Comparison of ENCODE assay signal across 16 cellular contexts in genomic region chr3:12944849-12945248, GRCh38.
DNase-seq lines count a peak whose midpoint lies in the region; ATAC-seq, FAIRE-seq and TF ChIP-seq lines count a peak whose summit lies in the region.
"Had no signal": no experiment of that assay in that cellular context is flagged by ENCODE, and none has a peak within 500 bp of the region (broad histone marks: within the 10 kb centered on the region; RNA-seq: fewer than 3 reads in every experiment).

No MANE protein-coding gene starts in this region.

- CTCF ChIA-PET in HepG2 (lab: Yijun Ruan, JAX; ENCODE audit: low intra/inter-chr PET ratio, low total read pairs): no interaction called here
- CTCF ChIA-PET in CD8-positive, alpha-beta T cell (lab: Charles Lee): interaction anchor here (1.0 kb wide), 1 partner anchor 34 kb away, joined by 3 read pairs; no protein-coding TSS in a partner anchor

- intact Hi-C loops in HepG2 (cut with micrococcal nuclease; ENCODE audit: unreplicated experiment): loop anchor here (5.0 kb wide), 1 partner anchor 37 kb away; no protein-coding TSS in a partner anchor
- intact Hi-C loops in right lobe of liver (cut with DNase I): no loop called here
- intact Hi-C loops in CD8-positive, alpha-beta T cell (cut with DNase I, micrococcal nuclease): no loop called here
- intact Hi-C loops in esophagus squamous epithelium (cut with DNase I): no loop called here

- peaks cover 22% of the 10 kb centered on the region for H3K4me1 ChIP-seq in HepG2 (ENCODE audit: insufficient read depth, low read length)
- peaks cover 0 to 21% (median 5%) of the 10 kb centered on the region in 4 donors for H3K4me1 ChIP-seq in right lobe of liver
- H3K4me1 ChIP-seq in CD8-positive, alpha-beta T cell (ENCODE audit: insufficient read depth, low read length): peaks cover 27% of the 10 kb centered on the region
- peaks cover 40 to 81% (median 62%) of the 10 kb centered on the region in 3 donors for H3K4me1 ChIP-seq in esophagus squamous epithelium

- in situ Hi-C loops in HepG2 (cut with HindIII; ENCODE audit: extremely low pct_ligation_motif_present, low pct_unique_long_range_greater_than_20kb): no loop called here

- no peak overlapping the region for H3K4me3 ChIP-seq in HepG2 (replicated peaks in 1 of 3; ENCODE audit: insufficient read depth in 1 of 3, low read depth in 2 of 3, low read length in 3 of 3)
- H3K4me3 ChIP-seq in right lobe of liver: no peak overlapping the region
- H3K4me3 ChIP-seq in CD8-positive, alpha-beta T cell (ENCODE audit: low read depth, low read length): no peak overlapping the region
- no peak overlapping the region for H3K4me3 ChIP-seq in esophagus squamous epithelium
- H3K4me3 ChIP-seq: gastrocnemius medialis, suprapubic skin had no signal

- H3K27ac ChIP-seq in HepG2 (ENCODE audit: extremely low read length, insufficient read depth, low read length) (no peak overlapping the region), right lobe of liver (no peak overlapping the region), esophagus squamous epithelium (no peak overlapping the region)
- no peak overlapping the region for H3K27ac ChIP-seq in CD8-positive, alpha-beta T cell (ENCODE audit: low read depth, low read length)
- H3K27ac ChIP-seq: gastrocnemius medialis, suprapubic skin had no signal

- H3K9ac ChIP-seq in HepG2 (ENCODE audit: insufficient read depth, low read depth, low read length): no peak overlapping the region

- no peak overlapping the region for H2AFZ ChIP-seq in HepG2 (ENCODE audit: low read length)

- TF ChIP-seq EP300 in HepG2 (IDR thresholded peaks at IDR 0.05; ENCODE audit: low read depth in 2 of 2, low read length in 2 of 2) (no peak), HepG2 (CRISPR knock-in tag; IDR thresholded peaks at IDR 0.05; ENCODE audit: borderline replicate concordance) (no peak)

- POLR2A ChIA-PET in HepG2 (lab: Yijun Ruan, JAX): no interaction called here
- POLR2A ChIA-PET in CD8-positive, alpha-beta T cell (lab: Charles Lee): no interaction called here

- no peaks in the 10 kb centered on the region for H3K27me3 ChIP-seq in HepG2 (ENCODE audit: control insufficient read depth in 1 of 2, insufficient read depth in 2 of 2, low read length in 2 of 2)
- H3K27me3 ChIP-seq in right lobe of liver: no peaks in the 10 kb centered on the region
- no peaks in the 10 kb centered on the region for H3K27me3 ChIP-seq in CD8-positive, alpha-beta T cell (ENCODE audit: insufficient read depth, low read length)
- no peaks in the 10 kb centered on the region for H3K27me3 ChIP-seq in esophagus squamous epithelium
- H3K27me3 ChIP-seq: gastrocnemius medialis, suprapubic skin had no signal

- H3K36me3 ChIP-seq in HepG2 (replicated peaks in 1 of 2; ENCODE audit: control insufficient read depth in 1 of 2, insufficient read depth in 2 of 2, low read length in 2 of 2) (peaks cover 21 to 38% of the 10 kb centered on the region in 2 experiments), right lobe of liver (peaks cover 0 to 20% (median 9%) of the 10 kb centered on the region in 4 donors), esophagus squamous epithelium (peaks cover 0 to 23% (median 6%) of the 10 kb centered on the region in 3 donors)
- peaks cover 24% of the 10 kb centered on the region for H3K36me3 ChIP-seq in CD8-positive, alpha-beta T cell (ENCODE audit: insufficient read depth, low read length)

- H3K27ac Mint-ChIP-seq in effector memory CD8-positive, alpha-beta T cell: peak overlapping the region; percentile 58 to 86
- no peak overlapping the region for H3K27ac Mint-ChIP-seq in CD8-positive, alpha-beta T cell
- H3K27ac Mint-ChIP-seq: activated CD4-positive, alpha-beta T cell treated with anti-CD3 and anti-CD28 coated beads for 36 hours; natural killer cell treated with Interleukin-12 subunit alpha and Interleukin-12 subunit beta and Interleukin-15 and Interleukin-18, amount 100 ng/mL, for 72 hours had no signal

- ATAC-seq in HepG2 (no peak), right lobe of liver (no peak)
- ATAC-seq in effector memory CD8-positive, alpha-beta T cell (replicated peaks): no peak
- no peak for ATAC-seq in CD8-positive, alpha-beta T cell
- ATAC-seq: activated CD4-positive, alpha-beta T cell treated with anti-CD3 and anti-CD28 coated beads for 36 hours; gastrocnemius medialis; natural killer cell treated with Interleukin-12 subunit alpha and Interleukin-12 subunit beta and Interleukin-15 and Interleukin-18, amount 100 ng/mL, for 72 hours had no signal

- no peak for DNase-seq in HepG2 (ENCODE audit: low spot score)
- no peak for DNase-seq in right lobe of liver
- DNase-seq in effector memory CD8-positive, alpha-beta T cell: no peak
- DNase-seq in midbrain (lab: John Stamatoyannopoulos, UW): peak; percentile 86
- no peak for DNase-seq in HuH-7 (ENCODE audit: low spot score)
- DNase-seq in CD8-positive, alpha-beta T cell: no peak
- DNase-seq in DMS53 treated with DMSO at 0.1 percent for 48 hours (lab: John Stamatoyannopoulos, UW; ENCODE audit: unreplicated experiment): no peak
- DNase-seq in esophagus squamous epithelium (lab: John Stamatoyannopoulos, UW): no peak
- DNase-seq: ACHN; activated CD4-positive, alpha-beta T cell treated with anti-CD3 and anti-CD28 coated beads for 36 hours; gastrocnemius medialis; NCI-H187; NCI-H69; T-helper 2 cell had no signal

- H3K9me3 ChIP-seq in HepG2 (ENCODE audit: low read length): no peaks in the 10 kb centered on the region
- H3K9me3 ChIP-seq in right lobe of liver: no peaks in the 10 kb centered on the region
- no peaks in the 10 kb centered on the region for H3K9me3 ChIP-seq in CD8-positive, alpha-beta T cell (ENCODE audit: low read length)
- H3K9me3 ChIP-seq in esophagus squamous epithelium: no peaks in the 10 kb centered on the region
- H3K9me3 ChIP-seq: gastrocnemius medialis, suprapubic skin had no signal

- peaks cover 34% of the 10 kb centered on the region for H3K79me2 ChIP-seq in HepG2 (ENCODE audit: insufficient read depth, low read length)

- H3K27me3 Mint-ChIP-seq in effector memory CD8-positive, alpha-beta T cell: no peaks in the 10 kb centered on the region
- H3K27me3 Mint-ChIP-seq in CD8-positive, alpha-beta T cell (ENCODE audit: low read depth): no peaks in the 10 kb centered on the region
- H3K27me3 Mint-ChIP-seq: activated CD4-positive, alpha-beta T cell treated with anti-CD3 and anti-CD28 coated beads for 36 hours; natural killer cell treated with Interleukin-12 subunit alpha and Interleukin-12 subunit beta and Interleukin-15 and Interleukin-18, amount 100 ng/mL, for 72 hours had no signal

- FAIRE-seq in HepG2 (lab: Jason Lieb, UNC): no peak

- H3K9me3 Mint-ChIP-seq in effector memory CD8-positive, alpha-beta T cell: no peaks in the 10 kb centered on the region
- H3K9me3 Mint-ChIP-seq in CD8-positive, alpha-beta T cell: no peaks in the 10 kb centered on the region
- H3K9me3 Mint-ChIP-seq: natural killer cell treated with Interleukin-12 subunit alpha and Interleukin-12 subunit beta and Interleukin-15 and Interleukin-18, amount 100 ng/mL, for 72 hours had no signal

- H3K4me1 Mint-ChIP-seq in effector memory CD8-positive, alpha-beta T cell (ENCODE audit: low read depth in 2 of 2): peaks cover 41 to 44% of the 10 kb centered on the region in 2 donors
- peaks cover 35% of the 10 kb centered on the region for H3K4me1 Mint-ChIP-seq in CD8-positive, alpha-beta T cell (ENCODE audit: low read depth)

- TF ChIP-seq CTCF in HepG2 (CRISPR knock-in tag; IDR thresholded peaks at IDR 0.05) (no peak), right lobe of liver (IDR thresholded peaks at IDR 0.05) (no peak), esophagus squamous epithelium (IDR thresholded peaks at IDR 0.05) (no peak)
- no peak for TF ChIP-seq CTCF in CD8-positive, alpha-beta T cell (IDR thresholded peaks at IDR 0.05)

- BruUV-seq in HepG2 (replicated peaks; lab: Mats Ljungman, UMichigan): no TSS peak

- H3K4me3 Mint-ChIP-seq in effector memory CD8-positive, alpha-beta T cell: no peak overlapping the region
- H3K4me3 Mint-ChIP-seq in CD8-positive, alpha-beta T cell: no peak overlapping the region
- H3K4me3 Mint-ChIP-seq: activated CD4-positive, alpha-beta T cell treated with anti-CD3 and anti-CD28 coated beads for 36 hours; natural killer cell treated with Interleukin-12 subunit alpha and Interleukin-12 subunit beta and Interleukin-15 and Interleukin-18, amount 100 ng/mL, for 72 hours had no signal

- H4K20me1 ChIP-seq in HepG2 (ENCODE audit: insufficient read depth, low read length): peaks cover 56% of the 10 kb centered on the region

- peaks cover 20% of the 10 kb centered on the region for H3K36me3 Mint-ChIP-seq in effector memory CD8-positive, alpha-beta T cell (ENCODE audit: insufficient read depth)
- peaks cover 31% of the 10 kb centered on the region for H3K36me3 Mint-ChIP-seq in CD8-positive, alpha-beta T cell

- H3K4me2 ChIP-seq in HepG2 (ENCODE audit: low read depth, low read length): no peak overlapping the region

- no peak for TF ChIP-seq RAD21 in HepG2 (CRISPR knock-in tag; IDR thresholded peaks at IDR 0.05)

- 92% methylated on average over 5 of the region's 6 CpGs for WGBS in HepG2 (ENCODE audit: low lambda C conversion rate)
- WGBS in right lobe of liver (ENCODE audit: insufficient coverage, low coverage, low lambda C conversion rate, missing lambda C conversion rate): no CpG with 5 or more reads among the region's 6 CpGs
- no CpG with 5 or more reads among the region's 6 CpGs for WGBS in esophagus squamous epithelium, 2 donors

- TF ChIP-seq POLR2A in HepG2 (IDR thresholded peaks at IDR 0.05; ENCODE audit: insufficient read depth in 1 of 2, low read depth in 2 of 2, low read length in 2 of 2) (no peak), right lobe of liver (IDR thresholded peaks at IDR 0.05) (no peak), esophagus squamous epithelium (IDR thresholded peaks at IDR 0.05) (no peak)

TF ChIP-seq in HepG2, 621 proteins besides CTCF, POLR2A, EP300 and RAD21 (continues in another document):
- TF ChIP-seq ZMYM3 (CRISPR knock-in tag; IDR thresholded peaks at IDR 0.05) (no peak), ARNTL (CRISPR knock-in tag; IDR thresholded peaks at IDR 0.05) (no peak), AGO2 (optimal IDR thresholded peaks at IDR 0.05; ENCODE audit: low read depth, low read length) (peak; percentile 60), ZNF564 (CRISPR knock-in tag; IDR thresholded peaks at IDR 0.05) (no peak), ATF7-NPFF (CRISPR knock-in tag; IDR thresholded peaks at IDR 0.05; ENCODE audit: low read depth) (no peak)
